Comparison of ENCODE assay signal across 26 cellular contexts in genomic region chr1:157189096-157189495, GRCh38.
"Had no signal": no experiment of that assay in that cellular context is flagged by ENCODE, and none has a peak within 500 bp of the region (broad histone marks: within the 10 kb centered on the region; RNA-seq: fewer than 3 reads in every experiment).

No MANE protein-coding gene starts in this region.

- H3K9me3 Mint-ChIP-seq: mesothelial cell of epicardium; naive B cell; natural killer cell; stimulated activated naive B cell treated with anti-CD40 and anti-IgM and Interleukin-4, amounts not matched to agents 10 μg/mL and 1 μg/mL and 100 μg/mL, for 72 hours had no signal

- H3K4me1 ChIP-seq: left lung, tibial artery, upper lobe of right lung had no signal

- H3K9me3 ChIP-seq: left lung, neutrophil, stomach, thoracic aorta, tibial artery, upper lobe of right lung had no signal

- H3K27ac ChIP-seq: left lung, neutrophil, skin epidermis, stomach, thoracic aorta, tibial artery, upper lobe of right lung had no signal

- DNase-seq: hippocampal formation; kidney; left colon; left lung; mesendoderm; naive B cell; natural killer cell; occipital lobe; right cardiac atrium; stimulated activated CD4-positive, alpha-beta T cell treated with anti-CD3 and anti-CD28 coated beads, Interleukin-12 subunit alpha, Interleukin-12 subunit beta, amount 100 ng/mL, for 4 hours; stimulated activated CD4-positive, alpha-beta T cell treated with anti-CD3 and anti-CD28 coated beads, Interleukin-15, amount 100 ng/mL, for 24 hours; stimulated activated CD4-positive, alpha-beta T cell treated with anti-CD3 and anti-CD28 coated beads, Interleukin-2, amount 100 ng/mL, for 24 hours; stimulated activated CD4-positive, alpha-beta T cell treated with anti-CD3 and anti-CD28 coated beads, Interleukin-4, amount 100 ng/mL, for 1 hour; stimulated activated naive B cell treated with anti-CD40 and anti-IgM and Interleukin-4, amounts not matched to agents 10 μg/mL and 1 μg/mL and 100 μg/mL, for 72 hours; stimulated activated naive CD8-positive, alpha-beta T cell treated with anti-CD3 and anti-CD28 coated beads, Interleukin-15, Interleukin-2, amounts not matched to agents 100 U/mL and 50 U/mL, for 24 hours; stomach; tibial artery; trophoblast cell; upper lobe of right lung had no signal

- H3K4me3 Mint-ChIP-seq: mesothelial cell of epicardium; naive B cell; natural killer cell; stimulated activated naive B cell treated with anti-CD40 and anti-IgM and Interleukin-4, amounts not matched to agents 10 μg/mL and 1 μg/mL and 100 μg/mL, for 72 hours had no signal

- H3K4me3 ChIP-seq: left lung, lung, skin epidermis, stomach, thoracic aorta, tibial artery, upper lobe of right lung had no signal

- H3K36me3 ChIP-seq: left lung, neutrophil, stomach, thoracic aorta, tibial artery, upper lobe of right lung had no signal

- ATAC-seq: left colon; left lung; natural killer cell; right cardiac atrium; sciatic nerve; stimulated activated naive B cell treated with anti-CD40 and anti-IgM and Interleukin-4, amounts not matched to agents 10 μg/mL and 1 μg/mL and 100 μg/mL, for 72 hours; stimulated activated naive CD8-positive, alpha-beta T cell treated with anti-CD3 and anti-CD28 coated beads, Interleukin-15, Interleukin-2, amounts not matched to agents 100 U/mL and 50 U/mL, for 24 hours; upper lobe of right lung had no signal

- H3K36me3 Mint-ChIP-seq: mesothelial cell of epicardium; naive B cell; natural killer cell; stimulated activated naive B cell treated with anti-CD40 and anti-IgM and Interleukin-4, amounts not matched to agents 10 μg/mL and 1 μg/mL and 100 μg/mL, for 72 hours had no signal

- H3K27ac Mint-ChIP-seq: mesothelial cell of epicardium; natural killer cell; progenitor cell of endocrine pancreas; stimulated activated naive B cell treated with anti-CD40 and anti-IgM and Interleukin-4, amounts not matched to agents 10 μg/mL and 1 μg/mL and 100 μg/mL, for 72 hours had no signal
